ENCODE assay signal across 31 cellular contexts in the genomic region with DNA sequence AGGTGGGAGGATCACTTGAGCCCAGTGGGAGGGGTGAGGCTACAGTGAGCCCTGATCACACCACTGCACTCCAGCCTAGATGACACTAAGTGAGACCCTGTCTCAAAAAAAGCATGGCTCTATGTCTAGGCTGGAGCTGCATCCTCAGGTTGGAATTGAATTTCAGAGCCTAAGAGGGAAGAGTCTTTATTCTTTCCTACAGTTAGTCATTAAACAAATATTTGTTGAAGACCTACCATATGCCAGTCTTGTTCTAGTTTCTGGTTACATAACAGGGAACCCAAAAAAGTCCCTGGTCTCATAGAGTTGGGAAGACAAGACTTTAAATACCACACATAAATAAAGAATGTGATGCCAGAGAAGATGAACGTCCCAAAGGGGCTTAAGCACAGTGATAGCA. TPM values are rescaled to one million over a fixed set of nuclear protein-coding genes. Genes with fewer than 3 reads are reported as not detected.
DNase-seq lines count a peak whose midpoint lies in the region; ATAC-seq, FAIRE-seq and TF ChIP-seq lines count a peak whose summit lies in the region.
"Had no signal": no experiment of that assay in that cellular context is flagged by ENCODE, and none has a peak within 500 bp of the region (broad histone marks: within the 10 kb centered on the region; RNA-seq: fewer than 3 reads in every experiment).

No MANE protein-coding gene starts in this region.

- TF ChIP-seq RAD21 in A549 (conservative IDR thresholded peaks at IDR 0.05 in 1 of 2, IDR thresholded peaks at IDR 0.05 in 1 of 2) = no peak

- TF ChIP-seq EP300 in A549 (IDR thresholded peaks at IDR 0.05) = no peak

- in situ Hi-C loops in gastrocnemius medialis (cut with MboI; ENCODE audit: low sequenced_read_pairs in 4 of 4) = no loop called here

- no peaks in the 10 kb centered on the region for H3K9me3 ChIP-seq in A549
- no peaks in the 10 kb centered on the region for H3K9me3 ChIP-seq in gastrocnemius medialis
- H3K9me3 ChIP-seq: HAP-1, mucosa of descending colon, SJSA1, tibial artery, vagina had no signal

- H3K27ac ChIP-seq in A549 = no peak overlapping the region
- peak overlapping the region; percentile 46 for H3K27ac ChIP-seq in epithelial cell of prostate
- H3K27ac ChIP-seq in gastrocnemius medialis = no peak overlapping the region
- H3K27ac ChIP-seq: SJSA1, tibial artery, vagina, VCaP had no signal

- CTCF ChIA-PET in A549 (lab: Yijun Ruan, JAX) = interaction anchor here (0.8 to 12.7 kb wide), 4 partner anchors 11 to 33 kb away, joined by 3 to 93 read pairs (median 4); no protein-coding TSS in a partner anchor

- no peak for TF ChIP-seq CTCF in A549 (IDR thresholded peaks at IDR 0.05)
- TF ChIP-seq CTCF in gastrocnemius medialis (IDR thresholded peaks at IDR 0.05 in 4 of 5, conservative IDR thresholded peaks at IDR 0.05 in 1 of 5) = no peak

- ATAC-seq in A549 (peak in 1 of 2 experiments; percentile 46; a peak in 2 of 6 replicates), gastrocnemius medialis (no peak)
- ATAC-seq: activated CD4-positive, alpha-beta T cell treated with anti-CD3 and anti-CD28 coated beads for 36 hours; activated CD8-positive, alpha-beta T cell treated with anti-CD3 and anti-CD28 coated beads, Interleukin-2, amount 10 ng/mL, durations not matched to agents 7 days and 5 days; mucosa of descending colon; natural killer cell treated with Interleukin-12 subunit alpha and Interleukin-12 subunit beta and Interleukin-15 and Interleukin-18, amount 100 ng/mL, for 72 hours; Panc1 had no signal

- 33% methylated on average over 1 of the region's 1 CpG for WGBS in A549 (ENCODE audit: missing lambda C conversion rate)

- no peak for DNase-seq in A549 (ENCODE audit: low read depth in 1 of 2, low spot score in 1 of 2)
- peak; percentile 31 for DNase-seq in COLO668 (lab: John Stamatoyannopoulos, UW; ENCODE audit: unreplicated experiment)
- peak; percentile 28 for DNase-seq in NCI-H2196 treated with DMSO at 0.1 percent for 48 hours (lab: John Stamatoyannopoulos, UW; ENCODE audit: unreplicated experiment)
- DNase-seq in epithelial cell of prostate (ENCODE audit: low read depth, low spot score) = no peak
- no peak for DNase-seq in stimulated activated CD4-positive, alpha-beta T cell treated with anti-CD3 and anti-CD28 coated beads, Interleukin-2, amount 100 ng/mL, for 24 hours
- no peak for DNase-seq in gastrocnemius medialis
- DNase-seq in NCI-H2227 (lab: John Stamatoyannopoulos, UW; ENCODE audit: unreplicated experiment) = no peak
- DNase-seq: activated CD4-positive, alpha-beta T cell treated with anti-CD3 and anti-CD28 coated beads for 36 hours; activated CD8-positive, alpha-beta T cell treated with anti-CD3 and anti-CD28 coated beads, Interleukin-2, amount 10 ng/mL, durations not matched to agents 7 days and 5 days; amniotic stem cell; COR-L47; DND-41; GF-D8; hypothalamus; Karpas-422; mucosa of descending colon; NK-92 treated with Interleukin-12 subunit alpha and Interleukin-12 subunit beta, amount 100 ng/mL, for 24 hours; occipital lobe; stimulated activated CD4-positive, alpha-beta T cell treated with anti-CD3 and anti-CD28 coated beads, Interleukin-4, amount 100 ng/mL, for 4 hours; T1000; tibial artery had no signal

- POLR2A ChIA-PET in A549 (lab: Yijun Ruan, JAX) = no interaction called here

- TF ChIP-seq POLR2A in A549 (IDR thresholded peaks at IDR 0.05; ENCODE audit: low read length) = no peak
- TF ChIP-seq POLR2A in gastrocnemius medialis (IDR thresholded peaks at IDR 0.05) = no peak

- H3K4me1 ChIP-seq in A549 = peaks cover 17% of the 10 kb centered on the region
- no peaks in the 10 kb centered on the region for H3K4me1 ChIP-seq in gastrocnemius medialis
- H3K4me1 ChIP-seq: HAP-1, tibial artery, vagina had no signal

- peak overlapping the region; percentile 42; the same call in 2 of the 3 replicates for H3K4me2 ChIP-seq in A549

- no peaks in the 10 kb centered on the region for H3K27me3 ChIP-seq in gastrocnemius medialis
- H3K27me3 ChIP-seq: SJSA1, tibial artery, vagina had no signal

- intact Hi-C loops in gastrocnemius medialis (cut with DNase I; ENCODE audit: low total_unique reads) = no loop called here

- no peak for FAIRE-seq in A549 (lab: Jason Lieb, UNC)

- H3K36me3 ChIP-seq in gastrocnemius medialis = peaks cover 0 to 72% of the 10 kb centered on the region in 2 donors
- H3K36me3 ChIP-seq: HAP-1 had no signal

- H3K4me3 ChIP-seq in A549 = no peak overlapping the region
- no peak overlapping the region for H3K4me3 ChIP-seq in gastrocnemius medialis
- H3K4me3 ChIP-seq: HAP-1, mucosa of descending colon, SJSA1, tibial artery, vagina had no signal

TF ChIP-seq in A549, 52 proteins besides CTCF, POLR2A, EP300 and RAD21:
- no peak for TF ChIP-seq KDM5A (IDR thresholded peaks at IDR 0.05)
- TF ChIP-seq NR3C1 (IDR thresholded peaks at IDR 0.05) = no peak
- TF ChIP-seq, protein P1, sequence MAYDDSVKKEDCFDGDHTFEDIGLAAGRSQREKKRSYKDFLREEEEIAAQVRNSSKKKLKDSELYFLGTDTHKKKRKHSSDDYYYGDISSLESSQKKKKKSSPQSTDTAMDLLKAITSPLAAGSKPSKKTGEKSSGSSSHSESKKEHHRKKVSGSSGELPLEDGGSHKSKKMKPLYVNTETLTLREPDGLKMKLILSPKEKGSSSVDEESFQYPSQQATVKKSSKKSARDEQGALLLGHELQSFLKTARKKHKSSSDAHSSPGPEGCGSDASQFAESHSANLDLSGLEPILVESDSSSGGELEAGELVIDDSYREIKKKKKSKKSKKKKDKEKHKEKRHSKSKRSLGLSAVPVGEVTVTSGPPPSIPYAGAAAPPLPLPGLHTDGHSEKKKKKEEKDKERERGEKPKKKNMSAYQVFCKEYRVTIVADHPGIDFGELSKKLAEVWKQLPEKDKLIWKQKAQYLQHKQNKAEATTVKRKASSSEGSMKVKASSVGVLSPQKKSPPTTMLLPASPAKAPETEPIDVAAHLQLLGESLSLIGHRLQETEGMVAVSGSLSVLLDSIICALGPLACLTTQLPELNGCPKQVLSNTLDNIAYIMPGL (CRISPR knock-in tag; IDR thresholded peaks at IDR 0.05; ENCODE audit: borderline replicate concordance) = no peak
- TF ChIP-seq, protein P2, sequence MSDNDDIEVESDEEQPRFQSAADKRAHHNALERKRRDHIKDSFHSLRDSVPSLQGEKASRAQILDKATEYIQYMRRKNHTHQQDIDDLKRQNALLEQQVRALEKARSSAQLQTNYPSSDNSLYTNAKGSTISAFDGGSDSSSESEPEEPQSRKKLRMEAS (IDR thresholded peaks at IDR 0.05) = no peak
- TF ChIP-seq MYC (IDR thresholded peaks at IDR 0.05; ENCODE audit: borderline replicate concordance, low read length) = no peak

RNA-seq across cellular contexts. Expression of a gene that starts 6.9 kb away (rescaled TPM):
- polyA plus RNA-seq in A549 (2011; rRNA removed) = 17.0 and 26.4 TPM in 2 replicates
- 5.1 and 5.4 TPM in 2 replicates for polyA plus RNA-seq in A549 (2012; cell fraction: cytosol; rRNA removed)
- 3.6 and 5.1 TPM in 2 replicates for polyA plus RNA-seq in A549 (2012; cell fraction: nucleus; rRNA removed)
- 9.1 to 10.4 TPM (median 9.7 TPM) in 3 replicates for polyA plus RNA-seq in A549 (2017; fragmentation: RNase III; extraction: RNeasy Plus Mini Kit Qiagen cat#74134 plus additional on column Dnase treatment)
- 23.5 and 25.1 TPM in 2 replicates for polyA minus RNA-seq in A549 (2011; rRNA and poly(A)+ RNA removed)
- 10 to 100 TPM in 2 of 4 donors, 1 to 10 TPM in 2; 7.8 to 13.3 (median 9.9) TPM for total RNA-seq in gastrocnemius medialis

RNA-seq across cellular contexts. Expression of a gene that starts 19.5 kb away (rescaled TPM):
- polyA plus RNA-seq in A549 (2011; rRNA removed) = 6.7 and 7.0 TPM in 2 replicates
- polyA plus RNA-seq in A549 (2012; cell fraction: cytosol; rRNA removed) = 4.3 and 5.1 TPM in 2 replicates
- 9.9 and 10.8 TPM in 2 replicates for polyA plus RNA-seq in A549 (2012; cell fraction: nucleus; rRNA removed)
- polyA plus RNA-seq in A549 (2017; fragmentation: RNase III; extraction: RNeasy Plus Mini Kit Qiagen cat#74134 plus additional on column Dnase treatment) = 1.8 to 2.2 TPM (median 2.1 TPM) in 3 replicates
- polyA minus RNA-seq in A549 (2011; rRNA and poly(A)+ RNA removed) = 4.6 and 5.8 TPM in 2 replicates
- total RNA-seq in gastrocnemius medialis = 1 to 10 TPM in 3 of 4 donors, under 1 TPM in 1; 0.29 to 1.5 (median 1.2) TPM

RNA-seq across cellular contexts. Expression of a gene that starts 40.7 kb away (rescaled TPM):
- polyA plus RNA-seq in A549 (2011; rRNA removed) (0.23 and 0.30 TPM in 2 replicates), A549 (2017; fragmentation: RNase III; extraction: RNeasy Plus Mini Kit Qiagen cat#74134 plus additional on column Dnase treatment) (not detected in 3 replicates)
- polyA plus RNA-seq in A549 (2012; cell fraction: cytosol; rRNA removed) = 0.33 and 0.34 TPM in 2 replicates
- polyA plus RNA-seq in A549 (2012; cell fraction: nucleus; rRNA removed) = 0.28 and 0.49 TPM in 2 replicates
- not detected in 2 replicates for polyA minus RNA-seq in A549 (2011; rRNA and poly(A)+ RNA removed)
- 1 to 10 TPM in 1 of 4 donors, not detected in 3; 1.2 TPM for total RNA-seq in gastrocnemius medialis
- total RNA-seq: activated CD4-positive, alpha-beta T cell treated with anti-CD3 and anti-CD28 coated beads for 36 hours; activated CD8-positive, alpha-beta T cell treated with anti-CD3 and anti-CD28 coated beads, Interleukin-2, amount 10 ng/mL, durations not matched to agents 7 days and 5 days; activated T-helper 2 cell treated with anti-CD3 and anti-CD28 coated beads, Interferon-gamma antibody, Interleukin-2, Interleukin-4, amounts not matched to agents 10 μg/mL and 5 μg/mL and 100 μg/mL, durations not matched to agents 14 hours and 24 hours and 36 hours; lung microvascular endothelial cell; natural killer cell treated with Interleukin-12 subunit alpha and Interleukin-12 subunit beta and Interleukin-15 and Interleukin-18, amount 100 ng/mL, for 72 hours; NCI-H460; occipital lobe; pulmonary artery endothelial cell had no signal

Comparison
In these comparisons a context has a peak if more than half of its experiments do, and no peak if none do; other contexts are left out.
1. DNase-seq: peak in COLO668 (single experiment) and NCI-H2196 treated with DMSO at 0.1 percent for 48 hours (single experiment); none in A549 (0 of 2), epithelial cell of prostate (single experiment), stimulated activated CD4-positive, alpha-beta T cell treated with anti-CD3 and anti-CD28 coated beads, Interleukin-2, amount 100 ng/mL, for 24 hours (0 of 2), gastrocnemius medialis (0 of 2) and NCI-H2227 (single experiment).